ENCODE assay signal across 8 cellular contexts in genomic region chr19:5038631-5039271, GRCh38.
DNase-seq lines count a peak whose midpoint lies in the region; ATAC-seq and TF ChIP-seq lines count a peak whose summit lies in the region.

No MANE protein-coding gene starts in this region.

- DNase-seq in Calu3 (no peak), HEK293T (ENCODE audit: extremely low spot score) (peak; percentile 59), adrenal gland (no peak), left kidney (ENCODE audit: low read depth, low spot score) (peak; percentile 38), glomerular visceral epithelial cell (ENCODE audit: extremely low spot score) (no peak)
- DNase-seq in activated T-helper 1 cell treated with anti-CD3 and anti-CD28 coated beads, Interleukin-12 subunit alpha, Interleukin-12 subunit beta, Interleukin-2, Interleukin-4 antibody, amounts not matched to agents 30 ng/mL and 10 ng/mL and 1 ng/mL, durations not matched to agents 14 hours and 24 hours and 36 hours (ENCODE audit: low spot score), result no peak
- DNase-seq in activated CD4-positive, CD25-positive, alpha-beta regulatory T cell treated with anti-CD3 and anti-CD28 coated beads, Interleukin-2, amount 50 U/mL, for 72 hours, result no peak

- no peaks in the 10 kb centered on the region for H3K9me3 Mint-ChIP-seq in Calu3 (ENCODE audit: low read depth, unreplicated experiment)
- no peaks in the 10 kb centered on the region for H3K9me3 Mint-ChIP-seq in activated T-helper 1 cell treated with anti-CD3 and anti-CD28 coated beads, Interleukin-12 subunit alpha, Interleukin-12 subunit beta, Interleukin-2, Interleukin-4 antibody, amounts not matched to agents 30 ng/mL and 10 ng/mL and 1 ng/mL, durations not matched to agents 14 hours and 24 hours and 36 hours

- H3K4me3 ChIP-seq in adrenal gland, result no peak overlapping the region

- TF ChIP-seq POLR2A in adrenal gland (IDR thresholded peaks at IDR 0.05), result no peak

- no peaks in the 10 kb centered on the region for H3K9me3 ChIP-seq in adrenal gland (replicated peaks in 1 of 3)

- intact Hi-C loops in Calu3 (cut with micrococcal nuclease; ENCODE audit: unreplicated experiment), result no loop called here
- intact Hi-C loops in adrenal gland (cut with DNase I), result no loop called here
- intact Hi-C loops in activated T-helper 1 cell treated with anti-CD3 and anti-CD28 coated beads, Interleukin-12 subunit alpha, Interleukin-12 subunit beta, Interleukin-2, Interleukin-4 antibody, amounts not matched to agents 30 ng/mL and 10 ng/mL and 1 ng/mL, durations not matched to agents 14 hours and 24 hours and 36 hours (cut with micrococcal nuclease), result no loop called here

- 64 to 76% (median 70%) methylated on average over 6 to 14 of the region's 14 CpGs for WGBS in adrenal gland, 4 donors

- H3K4me3 Mint-ChIP-seq in Calu3 (ENCODE audit: low read depth, unreplicated experiment), result no peak overlapping the region
- no peak overlapping the region for H3K4me3 Mint-ChIP-seq in activated T-helper 1 cell treated with anti-CD3 and anti-CD28 coated beads, Interleukin-12 subunit alpha, Interleukin-12 subunit beta, Interleukin-2, Interleukin-4 antibody, amounts not matched to agents 30 ng/mL and 10 ng/mL and 1 ng/mL, durations not matched to agents 14 hours and 24 hours and 36 hours

- H3K27ac Mint-ChIP-seq in Calu3 (ENCODE audit: unreplicated experiment), result no peak overlapping the region
- H3K27ac Mint-ChIP-seq in activated T-helper 1 cell treated with anti-CD3 and anti-CD28 coated beads, Interleukin-12 subunit alpha, Interleukin-12 subunit beta, Interleukin-2, Interleukin-4 antibody, amounts not matched to agents 30 ng/mL and 10 ng/mL and 1 ng/mL, durations not matched to agents 14 hours and 24 hours and 36 hours, result no peak overlapping the region

- POLR2A ChIA-PET in HEK293T (lab: Yijun Ruan, JAX), result no interaction called here

- no peak for ATAC-seq in GM18520 (IDR thresholded peaks at IDR 0.05; ENCODE audit: unreplicated experiment)

- BruUV-seq in Calu3 (replicated peaks; lab: Mats Ljungman, UMichigan), result no TSS peak

- H3K27ac ChIP-seq in adrenal gland, result no peak overlapping the region

- TF ChIP-seq CTCF in Calu3 (IDR thresholded peaks at IDR 0.05; ENCODE audit: unreplicated experiment) (peak; percentile 65), adrenal gland (IDR thresholded peaks at IDR 0.05) (peak; percentile 37 to 50 (median 43))

- H3K27me3 ChIP-seq in adrenal gland, result no peaks in the 10 kb centered on the region

- peaks cover 12 to 41% of the 10 kb centered on the region in 2 donors for H3K4me1 ChIP-seq in adrenal gland (replicated peaks in 1 of 2)

- no peaks in the 10 kb centered on the region for H3K4me1 Mint-ChIP-seq in Calu3 (ENCODE audit: low read depth, unreplicated experiment)
- H3K4me1 Mint-ChIP-seq in activated T-helper 1 cell treated with anti-CD3 and anti-CD28 coated beads, Interleukin-12 subunit alpha, Interleukin-12 subunit beta, Interleukin-2, Interleukin-4 antibody, amounts not matched to agents 30 ng/mL and 10 ng/mL and 1 ng/mL, durations not matched to agents 14 hours and 24 hours and 36 hours (ENCODE audit: low read depth), result no peaks in the 10 kb centered on the region

- peaks cover 5% of the 10 kb centered on the region for H3K36me3 Mint-ChIP-seq in Calu3 (ENCODE audit: insufficient read depth, unreplicated experiment)
- H3K36me3 Mint-ChIP-seq in activated T-helper 1 cell treated with anti-CD3 and anti-CD28 coated beads, Interleukin-12 subunit alpha, Interleukin-12 subunit beta, Interleukin-2, Interleukin-4 antibody, amounts not matched to agents 30 ng/mL and 10 ng/mL and 1 ng/mL, durations not matched to agents 14 hours and 24 hours and 36 hours (ENCODE audit: low read depth), result peaks cover 6% of the 10 kb centered on the region

- peaks cover 0 to 37% of the 10 kb centered on the region in 2 donors for H3K36me3 ChIP-seq in adrenal gland (replicated peaks in 1 of 2)

- H3K27me3 Mint-ChIP-seq in Calu3 (ENCODE audit: unreplicated experiment), result no peaks in the 10 kb centered on the region
- no peaks in the 10 kb centered on the region for H3K27me3 Mint-ChIP-seq in activated T-helper 1 cell treated with anti-CD3 and anti-CD28 coated beads, Interleukin-12 subunit alpha, Interleukin-12 subunit beta, Interleukin-2, Interleukin-4 antibody, amounts not matched to agents 30 ng/mL and 10 ng/mL and 1 ng/mL, durations not matched to agents 14 hours and 24 hours and 36 hours (ENCODE audit: insufficient read depth)

- CTCF ChIA-PET in Calu3 (lab: Charles Lee) (no interaction called here), HEK293T (lab: Yijun Ruan, JAX) (interaction anchor here (1.0 kb wide), 1 partner anchor 18 kb away, joined by 3 read pairs; no protein-coding TSS in a partner anchor)

TF ChIP-seq in HEK293T, 16 proteins besides CTCF, POLR2A, EP300 and RAD21:
- no peak for TF ChIP-seq NFRKB (IDR thresholded peaks at IDR 0.05)
- TF ChIP-seq L3MBTL2 (conservative IDR thresholded peaks at IDR 0.05), result no peak
- no peak for TF ChIP-seq FOXM1 (IDR thresholded peaks at IDR 0.05; ENCODE audit: borderline replicate concordance)
- TF ChIP-seq SP1 (IDR thresholded peaks at IDR 0.05), result no peak
- no peak for TF ChIP-seq ELF4 (IDR thresholded peaks at IDR 0.05)
- TF ChIP-seq LEF1 (IDR thresholded peaks at IDR 0.05; ENCODE audit: borderline replicate concordance), result no peak

Comparison
In these comparisons a context has a peak if more than half of its experiments do, and no peak if none do; other contexts are left out.
1. DNase-seq: peak in HEK293T (single experiment) and left kidney (single experiment); none in Calu3 (single experiment), adrenal gland (0 of 7), glomerular visceral epithelial cell (single experiment), activated T-helper 1 cell treated with anti-CD3 and anti-CD28 coated beads, Interleukin-12 subunit alpha, Interleukin-12 subunit beta, Interleukin-2, Interleukin-4 antibody, amounts not matched to agents 30 ng/mL and 10 ng/mL and 1 ng/mL, durations not matched to agents 14 hours and 24 hours and 36 hours (single experiment) and activated CD4-positive, CD25-positive, alpha-beta regulatory T cell treated with anti-CD3 and anti-CD28 coated beads, Interleukin-2, amount 50 U/mL, for 72 hours (single experiment).